In the genomic region with DNA sequence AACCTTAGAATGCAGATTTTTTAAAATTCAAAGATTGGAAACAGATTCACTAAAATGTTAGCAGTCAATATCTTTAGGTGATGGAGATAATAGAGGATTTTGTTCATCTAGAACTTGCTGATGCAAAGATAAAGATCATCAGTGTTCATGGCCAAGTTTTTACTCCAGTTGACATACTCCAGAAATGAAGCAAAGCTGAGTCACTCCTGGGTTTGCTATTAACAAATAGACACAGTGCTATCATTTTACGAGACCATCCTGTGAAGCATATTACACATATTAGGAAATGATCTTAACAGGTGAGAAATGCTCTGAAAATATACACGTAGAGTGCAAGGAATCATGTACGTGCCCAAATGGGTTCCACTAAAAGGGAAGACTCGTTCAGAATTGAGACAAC, we compare ENCODE assay signal across 27 cellular contexts.
A peak's percentile ranks its signal among the peaks of the same experiment; 100 is the strongest.
DNase-seq lines count a peak whose midpoint lies in the region; ATAC-seq, FAIRE-seq and TF ChIP-seq lines count a peak whose summit lies in the region.
"Had no signal": no experiment of that assay in that cellular context is flagged by ENCODE, and none has a peak within 500 bp of the region (broad histone marks: within the 10 kb centered on the region; RNA-seq: fewer than 3 reads in every experiment).

No MANE protein-coding gene starts in this region.

- ATAC-seq in A549, result peak; percentile 47 to 65; a peak in 3 of 6 replicates
- no peak for ATAC-seq in GM18498 (IDR thresholded peaks at IDR 0.05; ENCODE audit: unreplicated experiment)
- no peak for ATAC-seq in activated CD4-positive, alpha-beta T cell treated with anti-CD3 and anti-CD28 coated beads for 36 hours
- ATAC-seq: GM23338; stimulated activated naive CD8-positive, alpha-beta T cell treated with anti-CD3 and anti-CD28 coated beads, Interleukin-15, Interleukin-2, amounts not matched to agents 100 U/mL and 50 U/mL, for 24 hours had no signal

- H3K27me3 Mint-ChIP-seq in activated CD4-positive, alpha-beta T cell treated with anti-CD3 and anti-CD28 coated beads for 36 hours, result peaks cover 2% of the 10 kb centered on the region
- H3K27me3 Mint-ChIP-seq: activated CD4-positive, alpha-beta T cell treated with anti-CD3 and anti-CD28 coated beads, Interleukin-2, amount 10 ng/mL, durations not matched to agents 7 days and 5 days had no signal

- H3K4me2 ChIP-seq in A549, result peak overlapping the region; percentile 57
- H3K4me2 ChIP-seq: GM23338 had no signal

- H3K27ac Mint-ChIP-seq in activated CD4-positive, alpha-beta T cell treated with anti-CD3 and anti-CD28 coated beads for 36 hours, result no peak overlapping the region
- H3K27ac Mint-ChIP-seq: activated CD4-positive, alpha-beta T cell treated with anti-CD3 and anti-CD28 coated beads, Interleukin-2, amount 10 ng/mL, durations not matched to agents 7 days and 5 days; activated T-cell treated with anti-CD3 and anti-CD28 coated beads, Interleukin-2, amount 50 U/mL, for 24 hours; B cell; GM23338; memory B cell; progenitor cell of endocrine pancreas had no signal

- no peaks in the 10 kb centered on the region for H3K36me3 ChIP-seq in spleen
- H3K36me3 ChIP-seq: Peyer's patch, SJCRH30, vagina had no signal

- H3K4me3 ChIP-seq in A549 (no peak overlapping the region), choroid plexus epithelial cell (ENCODE audit: low read depth, low read length) (no peak overlapping the region), spleen (no peak overlapping the region)
- H3K4me3 ChIP-seq: GM23338, Peyer's patch, SJCRH30, vagina had no signal

- peak; percentile 7 to 36 for DNase-seq in A549 (ENCODE audit: low read depth in 1 of 2, low spot score in 1 of 2)
- peak; percentile 40 for DNase-seq in LHCN-M2 (ENCODE audit: low read depth)
- DNase-seq in choroid plexus epithelial cell (ENCODE audit: low read depth), result peak; percentile 13
- peak; percentile 60 for DNase-seq in kidney tubule cell (ENCODE audit: low spot score)
- DNase-seq in stimulated activated naive CD4-positive, alpha-beta T cell (lab: John Stamatoyannopoulos, UW), result no peak
- no peak for DNase-seq in activated CD4-positive, alpha-beta T cell treated with anti-CD3 and anti-CD28 coated beads for 36 hours
- DNase-seq in spleen, result no peak
- DNase-seq: activated CD4-positive, alpha-beta T cell treated with anti-CD3 and anti-CD28 coated beads, Interleukin-2, amount 10 ng/mL, durations not matched to agents 7 days and 5 days; activated gamma-delta T cell treated with Interleukin-2 at 50 U/mL for 16 hours; activated T-cell treated with anti-CD3 and anti-CD28 coated beads, Interleukin-2, amount 50 U/mL, for 24 hours; CD8-positive, alpha-beta memory T cell; effector CD8-positive, alpha-beta T cell; GDM1; NCI-H1048; NCI-H187; NCI-H526 treated with DMSO at 0.1 percent for 48 hours; Peyer's patch; SJCRH30; stimulated activated naive CD8-positive, alpha-beta T cell treated with anti-CD3 and anti-CD28 coated beads, Interleukin-15, Interleukin-2, amounts not matched to agents 100 U/mL and 50 U/mL, for 24 hours had no signal

- H3K4me1 Mint-ChIP-seq in activated CD4-positive, alpha-beta T cell treated with anti-CD3 and anti-CD28 coated beads for 36 hours, result no peaks in the 10 kb centered on the region
- H3K4me1 Mint-ChIP-seq: activated CD4-positive, alpha-beta T cell treated with anti-CD3 and anti-CD28 coated beads, Interleukin-2, amount 10 ng/mL, durations not matched to agents 7 days and 5 days had no signal

- CTCF ChIA-PET in A549 (lab: Yijun Ruan, JAX), result no interaction called here
- CTCF ChIA-PET in activated CD4-positive, alpha-beta T cell treated with anti-CD3 and anti-CD28 coated beads for 36 hours (lab: Charles Lee), result no interaction called here

- TF ChIP-seq POLR2A in A549 (IDR thresholded peaks at IDR 0.05; ENCODE audit: low read length) (no peak), spleen (IDR thresholded peaks at IDR 0.05) (no peak)

- peak; percentile 99 for FAIRE-seq in A549 (lab: Jason Lieb, UNC)
- FAIRE-seq: frontal cortex had no signal

- no peaks in the 10 kb centered on the region for H3K36me3 Mint-ChIP-seq in activated CD4-positive, alpha-beta T cell treated with anti-CD3 and anti-CD28 coated beads for 36 hours (ENCODE audit: low read depth)
- H3K36me3 Mint-ChIP-seq: brain; CD8-positive, alpha-beta memory T cell; memory B cell had no signal

- TF ChIP-seq EP300 in A549 (IDR thresholded peaks at IDR 0.05), result no peak

- peaks cover 14% of the 10 kb centered on the region for H3K4me1 ChIP-seq in A549
- H3K4me1 ChIP-seq in spleen, result no peaks in the 10 kb centered on the region
- H3K4me1 ChIP-seq: Peyer's patch, SJCRH30, vagina had no signal

- 6% methylated on average over 4 of the region's 4 CpGs for WGBS in A549 (ENCODE audit: missing lambda C conversion rate)
- WGBS in spleen, 5 donors, result 56 to 75% (median 62%) methylated on average over 4 of the region's 4 CpGs

- H3K27me3 ChIP-seq in spleen (replicated peaks in 1 of 7), result peaks cover 0 to 22% (median 0%) of the 10 kb centered on the region in 7 donors
- H3K27me3 ChIP-seq: Peyer's patch, SJCRH30, vagina had no signal

- peak in 1 of 2 experiments; percentile 15; a peak in 1 of 5 replicates for TF ChIP-seq RAD21 in A549 (conservative IDR thresholded peaks at IDR 0.05 in 1 of 2, IDR thresholded peaks at IDR 0.05 in 1 of 2)

- peak overlapping the region; percentile 29 to 50; a peak in 3 of 6 replicates for H3K27ac ChIP-seq in A549
- H3K27ac ChIP-seq in spleen, result no peak overlapping the region
- H3K27ac ChIP-seq: Peyer's patch, SJCRH30, vagina had no signal

- no peak overlapping the region for H3K4me3 Mint-ChIP-seq in activated CD4-positive, alpha-beta T cell treated with anti-CD3 and anti-CD28 coated beads for 36 hours
- H3K4me3 Mint-ChIP-seq: activated CD4-positive, alpha-beta T cell treated with anti-CD3 and anti-CD28 coated beads, Interleukin-2, amount 10 ng/mL, durations not matched to agents 7 days and 5 days; activated T-cell treated with anti-CD3 and anti-CD28 coated beads, Interleukin-2, amount 50 U/mL, for 24 hours; B cell; brain; GM23338; memory B cell had no signal

- POLR2A ChIA-PET in A549 (lab: Yijun Ruan, JAX), result no interaction called here
- POLR2A ChIA-PET in activated CD4-positive, alpha-beta T cell treated with anti-CD3 and anti-CD28 coated beads for 36 hours (lab: Charles Lee), result no interaction called here

- no peaks in the 10 kb centered on the region for H3K9me3 ChIP-seq in A549
- H3K9me3 ChIP-seq in spleen, result no peaks in the 10 kb centered on the region
- H3K9me3 ChIP-seq: Peyer's patch, SJCRH30, vagina had no signal

- intact Hi-C loops in activated CD4-positive, alpha-beta T cell treated with anti-CD3 and anti-CD28 coated beads for 36 hours (cut with DNase I, micrococcal nuclease), result no loop called here
- intact Hi-C loops in spleen (cut with DNase I; ENCODE audit: low total_unique reads), result no loop called here

- TF ChIP-seq CTCF in A549 (IDR thresholded peaks at IDR 0.05) (no peak), choroid plexus epithelial cell (conservative IDR thresholded peaks at IDR 0.05; ENCODE audit: low read depth, low read length) (no peak), spleen (IDR thresholded peaks at IDR 0.05 in 8 of 11, conservative IDR thresholded peaks at IDR 0.05 in 3 of 11) (no peak)

- no peaks in the 10 kb centered on the region for H3K9me3 Mint-ChIP-seq in activated CD4-positive, alpha-beta T cell treated with anti-CD3 and anti-CD28 coated beads for 36 hours (ENCODE audit: low read depth)
- H3K9me3 Mint-ChIP-seq: activated CD4-positive, alpha-beta T cell treated with anti-CD3 and anti-CD28 coated beads, Interleukin-2, amount 10 ng/mL, durations not matched to agents 7 days and 5 days; activated T-cell treated with anti-CD3 and anti-CD28 coated beads, Interleukin-2, amount 50 U/mL, for 24 hours; GM23338; memory B cell had no signal

TF ChIP-seq in A549, 52 proteins besides CTCF, POLR2A, EP300 and RAD21 (continues in another document):
- TF ChIP-seq KDM1A (IDR thresholded peaks at IDR 0.05; ENCODE audit: low read depth) (no peak), POLR2AphosphoS2 (conservative IDR thresholded peaks at IDR 0.05; ENCODE audit: low read length) (no peak), REST (IDR thresholded peaks at IDR 0.05) (no peak), BCL3 (IDR thresholded peaks at IDR 0.05) (no peak), ZSCAN20 (CRISPR knock-in tag; IDR thresholded peaks at IDR 0.05) (no peak), HOXB5 (CRISPR knock-in tag; IDR thresholded peaks at IDR 0.05) (no peak)

Comparison
In these comparisons a context has a peak if more than half of its experiments do, and no peak if none do; other contexts are left out.
1. ATAC-seq: peak in A549 (2 of 2); none in GM18498 (single experiment) and activated CD4-positive, alpha-beta T cell treated with anti-CD3 and anti-CD28 coated beads for 36 hours (single experiment).
2. DNase-seq: peak in A549 (2 of 2), LHCN-M2 (single experiment), choroid plexus epithelial cell (single experiment) and kidney tubule cell (single experiment); none in stimulated activated naive CD4-positive, alpha-beta T cell (0 of 6), activated CD4-positive, alpha-beta T cell treated with anti-CD3 and anti-CD28 coated beads for 36 hours (single experiment) and spleen (single experiment).
3. H3K27ac ChIP-seq: peak in A549 (2 of 2); none in spleen (0 of 8).